In the genomic region with DNA sequence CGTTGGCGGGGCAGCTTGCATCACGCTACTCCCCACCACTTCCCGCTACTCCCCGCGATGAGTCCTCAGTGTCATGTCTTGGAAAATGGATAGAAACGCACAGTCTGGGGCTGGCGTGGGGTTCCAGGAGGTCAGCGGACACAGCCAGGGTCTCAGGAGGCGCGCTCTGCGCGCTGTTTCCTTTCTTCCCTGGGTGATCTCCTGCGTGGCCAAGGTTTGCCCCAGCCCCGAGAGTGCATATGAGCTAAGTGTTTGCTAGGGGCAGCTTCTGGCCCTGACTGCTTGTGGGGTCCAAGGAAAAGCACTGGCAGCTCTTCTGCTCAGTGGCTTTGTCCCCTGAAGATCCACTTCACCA, we compare ENCODE assay signal across 8 cellular contexts. TPM values are rescaled to one million over a fixed set of nuclear protein-coding genes. Genes with fewer than 3 reads are reported as not detected.
DNase-seq lines count a peak whose midpoint lies in the region; ATAC-seq and TF ChIP-seq lines count a peak whose summit lies in the region.

No MANE protein-coding gene starts in this region.

- 67% methylated on average over 13 of the region's 15 CpGs for WGBS in suprapubic skin

- peaks cover 11% of the 10 kb centered on the region for H3K4me1 Mint-ChIP-seq in activated CD4-positive, alpha-beta T cell treated with anti-CD3 and anti-CD28 coated beads for 36 hours

- H3K9me3 Mint-ChIP-seq in activated CD4-positive, alpha-beta T cell treated with anti-CD3 and anti-CD28 coated beads for 36 hours (ENCODE audit: low read depth), result no peaks in the 10 kb centered on the region
- no peaks in the 10 kb centered on the region for H3K9me3 Mint-ChIP-seq in activated naive CD4-positive, alpha-beta T cell treated with anti-CD3 and anti-CD28 coated beads, Interleukin-2, amount 50 U/mL, for 72 hours

- peak overlapping the region; percentile 60 for H3K27ac Mint-ChIP-seq in activated CD4-positive, alpha-beta T cell treated with anti-CD3 and anti-CD28 coated beads for 36 hours
- peak overlapping the region; percentile 42 to 90 for H3K27ac Mint-ChIP-seq in activated naive CD4-positive, alpha-beta T cell treated with anti-CD3 and anti-CD28 coated beads, Interleukin-2, amount 50 U/mL, for 72 hours

- intact Hi-C loops in activated CD4-positive, alpha-beta T cell treated with anti-CD3 and anti-CD28 coated beads for 36 hours (cut with DNase I, micrococcal nuclease), result loop anchor here (2.0 to 10.0 kb wide), 9 partner anchors 89 to 1556 kb away; a partner anchor contains a TSS

- H3K27ac ChIP-seq in suprapubic skin, result peak overlapping the region; percentile 93

- peak overlapping the region; percentile 51 for H3K4me3 Mint-ChIP-seq in activated CD4-positive, alpha-beta T cell treated with anti-CD3 and anti-CD28 coated beads for 36 hours

- no peaks in the 10 kb centered on the region for H3K36me3 ChIP-seq in suprapubic skin

- H3K27me3 ChIP-seq in suprapubic skin, result no peaks in the 10 kb centered on the region

- H3K4me1 ChIP-seq in suprapubic skin, result peaks cover 46% of the 10 kb centered on the region

- POLR2A ChIA-PET in activated CD4-positive, alpha-beta T cell treated with anti-CD3 and anti-CD28 coated beads for 36 hours (lab: Charles Lee), result no interaction called here

- no peaks in the 10 kb centered on the region for H3K9me3 ChIP-seq in suprapubic skin

- CTCF ChIA-PET in activated CD4-positive, alpha-beta T cell treated with anti-CD3 and anti-CD28 coated beads for 36 hours (lab: Charles Lee), result interaction anchor here (0.5 to 0.9 kb wide), 3 partner anchors 8 to 528 kb away, joined by 3 to 4 read pairs (median 3); a partner anchor contains a TSS

- peak overlapping the region; percentile 76 for H3K4me3 ChIP-seq in suprapubic skin

- TF ChIP-seq POLR2A in suprapubic skin (IDR thresholded peaks at IDR 0.05), result no peak

- TF ChIP-seq EP300 in suprapubic skin (IDR thresholded peaks at IDR 0.05), result no peak

- no peak for ATAC-seq in activated CD4-positive, alpha-beta T cell treated with anti-CD3 and anti-CD28 coated beads for 36 hours
- no peak for ATAC-seq in activated naive CD4-positive, alpha-beta T cell treated with anti-CD3 and anti-CD28 coated beads, Interleukin-2, amount 50 U/mL, for 72 hours
- ATAC-seq in left lobe of liver (no peak), HG03354 (IDR thresholded peaks at IDR 0.05; ENCODE audit: poor library complexity, severe bottlenecking, unreplicated experiment) (no peak)

- DNase-seq in activated CD4-positive, alpha-beta T cell treated with anti-CD3 and anti-CD28 coated beads for 36 hours, result peak; percentile 11
- DNase-seq in activated CD4-positive, alpha-beta T cell treated with anti-CD3 and anti-CD28 coated beads for 1 hour, result no peak
- no peak for DNase-seq in activated naive CD4-positive, alpha-beta T cell treated with anti-CD3 and anti-CD28 coated beads, Interleukin-2, amount 50 U/mL, for 72 hours (ENCODE audit: low spot score in 2 of 2)
- peak; percentile 44 for DNase-seq in left lobe of liver (ENCODE audit: low spot score)
- peak in 1 of 2 donors; percentile 68 for DNase-seq in suprapubic skin (ENCODE audit: low spot score in 2 of 2)
- no peak for DNase-seq in putamen (ENCODE audit: low spot score)
- no peak for DNase-seq in SW480 (ENCODE audit: low spot score)

- TF ChIP-seq CTCF in suprapubic skin (IDR thresholded peaks at IDR 0.05), result no peak

- H3K27me3 Mint-ChIP-seq in activated CD4-positive, alpha-beta T cell treated with anti-CD3 and anti-CD28 coated beads for 36 hours, result no peaks in the 10 kb centered on the region

- no peaks in the 10 kb centered on the region for H3K36me3 Mint-ChIP-seq in activated CD4-positive, alpha-beta T cell treated with anti-CD3 and anti-CD28 coated beads for 36 hours (ENCODE audit: low read depth)
- H3K36me3 Mint-ChIP-seq in activated naive CD4-positive, alpha-beta T cell treated with anti-CD3 and anti-CD28 coated beads, Interleukin-2, amount 50 U/mL, for 72 hours, result no peaks in the 10 kb centered on the region

RNA-seq across cellular contexts. Expression of a gene that starts 2.7 kb away (rescaled TPM):
- total RNA-seq in activated CD4-positive, alpha-beta T cell treated with anti-CD3 and anti-CD28 coated beads for 36 hours, result 10 to 100 TPM; 12.8 to 13.8 TPM
- total RNA-seq in activated naive CD4-positive, alpha-beta T cell treated with anti-CD3 and anti-CD28 coated beads, Interleukin-2, amount 50 U/mL, for 72 hours, result 10 to 100 TPM in 1 of 2 donors, 1 to 10 TPM in 1; 2.9 to 14.5 TPM
- total RNA-seq in left lobe of liver (21.8 TPM), suprapubic skin (10 to 100 TPM; 55.7 to 75.0 (median 67.3) TPM)

Comparison
In these comparisons a context has a peak if more than half of its experiments do, and no peak if none do; other contexts are left out.
1. DNase-seq: peak in activated CD4-positive, alpha-beta T cell treated with anti-CD3 and anti-CD28 coated beads for 36 hours (single experiment) and left lobe of liver (single experiment); none in activated CD4-positive, alpha-beta T cell treated with anti-CD3 and anti-CD28 coated beads for 1 hour (single experiment), activated naive CD4-positive, alpha-beta T cell treated with anti-CD3 and anti-CD28 coated beads, Interleukin-2, amount 50 U/mL, for 72 hours (0 of 2), putamen (single experiment) and SW480 (single experiment).